In genomic region chr17:81807839-81808238, GRCh38 we compare ENCODE assay signal across 31 cellular contexts. TPM values are rescaled to one million over a fixed set of nuclear protein-coding genes. Genes with fewer than 3 reads are reported as not detected.
"Had no signal": no experiment of that assay in that cellular context is flagged by ENCODE, and none has a peak within 500 bp of the region (broad histone marks: within the 10 kb centered on the region; RNA-seq: fewer than 3 reads in every experiment).

No MANE protein-coding gene starts in this region.

- H3K27ac ChIP-seq: coronary artery, heart left ventricle, neutrophil, psoas muscle, spleen, testis, transverse colon had no signal

- H3K9me3 ChIP-seq: heart left ventricle, neutrophil, psoas muscle, spleen, testis, transverse colon had no signal

- H3K27me3 ChIP-seq: testis had no signal

- ATAC-seq: heart left ventricle; left lobe of liver; naive thymus-derived CD4-positive, alpha-beta T cell; sciatic nerve; stimulated activated naive CD8-positive, alpha-beta T cell treated with anti-CD3 and anti-CD28 coated beads, Interleukin-15, amount 100 ng/mL, for 72 hours had no signal

- DNase-seq: effector CD4-positive, alpha-beta T cell; heart left ventricle; hippocampal formation; kidney glomerular epithelial cell; mammary epithelial cell; naive thymus-derived CD4-positive, alpha-beta T cell; nephron progenitor cell; psoas muscle; retina; spleen; stimulated activated CD4-positive, alpha-beta T cell treated with anti-CD3 and anti-CD28 coated beads, Interleukin-15, amount 100 ng/mL, for 24 hours; stimulated activated CD4-positive, alpha-beta T cell treated with anti-CD3 and anti-CD28 coated beads, Interleukin-1b, Interleukin-23, amount 100 ng/mL, for 48 hours; stimulated activated CD4-positive, alpha-beta T cell treated with anti-CD3 and anti-CD28 coated beads, Interleukin-4, amount 100 ng/mL, for 24 hours; stimulated activated naive B cell treated with anti-CD40 and anti-IgM and Interleukin-4, amounts not matched to agents 10 μg/mL and 1 μg/mL and 100 μg/mL, for 72 hours; stimulated activated naive CD8-positive, alpha-beta T cell treated with anti-CD3 and anti-CD28 coated beads, Interleukin-15, amount 100 ng/mL, for 72 hours; testis; transverse colon had no signal

- H3K4me1 ChIP-seq: psoas muscle, testis had no signal

- H3K36me3 ChIP-seq: heart left ventricle, neutrophil, spleen, transverse colon had no signal

- H3K4me3 ChIP-seq: coronary artery, heart left ventricle, psoas muscle, spleen, testis, transverse colon had no signal

RNA-seq across cellular contexts. Expression of gene GCGR, which starts 3.9 kb away (rescaled TPM):
- total RNA-seq: dermis microvascular lymphatic vessel endothelial cell; fibroblast of lung; frontal cortex; glomerular endothelial cell; heart left ventricle; mammary epithelial cell; mononuclear cell; naive thymus-derived CD4-positive, alpha-beta T cell; psoas muscle; skeletal muscle tissue; urinary bladder had no signal

RNA-seq across cellular contexts. Expression of gene PPP1R27, which starts 27.0 kb away (rescaled TPM):
- total RNA-seq: dermis microvascular lymphatic vessel endothelial cell; fibroblast of lung; frontal cortex; glomerular endothelial cell; heart left ventricle; left lobe of liver; mesenteric fat pad; mononuclear cell; naive thymus-derived CD4-positive, alpha-beta T cell; osteoblast; sciatic nerve; spleen; subcutaneous adipose tissue; urinary bladder had no signal
